8 cellular contexts compared by ENCODE assay signal in genomic region chr12:12562585-12563245, GRCh38. TPM values are rescaled to one million over a fixed set of nuclear protein-coding genes. Genes with fewer than 3 reads are reported as not detected.
DNase-seq lines count a peak whose midpoint lies in the region; ATAC-seq and TF ChIP-seq lines count a peak whose summit lies in the region.

Gene DUSP16 (minus strand): TSS chr12:12562863. CDS start chr12:12521098, 41,765 bp downstream.

- H3K36me3 ChIP-seq in Panc1 (ENCODE audit: control insufficient read depth, insufficient read depth, low read length) = peaks cover 3% of the 10 kb centered on the region; the same call in 1 of the 2 replicates
- H3K36me3 ChIP-seq in mucosa of stomach (ENCODE audit: control insufficient read depth, insufficient read depth, low read length) = no peaks in the 10 kb centered on the region

- H3K4me1 ChIP-seq in Panc1 (ENCODE audit: control insufficient read depth, insufficient read depth, low read length) (peaks cover 15% of the 10 kb centered on the region), mucosa of stomach (ENCODE audit: control insufficient read depth, insufficient read depth, low read length) (peaks cover 16% of the 10 kb centered on the region)

- H3K9ac ChIP-seq in mucosa of stomach (ENCODE audit: low read length) = peak within 1 kb of the TSS; percentile 99

- 0 out of 2 replicates have a peak, but pooled peaks have one; percentile 9 for TF ChIP-seq CTCF in Panc1 (IDR thresholded peaks at IDR 0.05)

- peaks cover 5% of the 10 kb centered on the region for H3K27me3 Mint-ChIP-seq in IgD-negative memory B cell

- ATAC-seq in GM21529 (IDR thresholded peaks at IDR 0.05; ENCODE audit: unreplicated experiment) = peak; percentile 69
- ATAC-seq in Panc1 = peak; percentile 96
- peak; percentile 92 for ATAC-seq in esophagus mucosa

- no TSS peak for BruUV-seq in Panc1 (replicated peaks; lab: Mats Ljungman, UMichigan)

- H3K27me3 ChIP-seq in Panc1 (ENCODE audit: control insufficient read depth, insufficient read depth, low read length) = no peaks in the 10 kb centered on the region
- no peaks in the 10 kb centered on the region for H3K27me3 ChIP-seq in mucosa of stomach (ENCODE audit: control insufficient read depth, insufficient read depth, low read length)

- H3K9me3 ChIP-seq in Panc1 (ENCODE audit: control insufficient read depth, insufficient read depth, low read depth, low read length) (no peaks in the 10 kb centered on the region), mucosa of stomach (ENCODE audit: control insufficient read depth, low read length) (no peaks in the 10 kb centered on the region)

- H3K4me1 Mint-ChIP-seq in IgD-negative memory B cell = peaks cover 7 to 14% (median 10%) of the 10 kb centered on the region in 3 donors

- H3K9me3 Mint-ChIP-seq in IgD-negative memory B cell = peaks cover 0 to 1% (median 0%) of the 10 kb centered on the region in 3 donors

- peak within 1 kb of the TSS; percentile 93 to 95 (median 94) for H3K27ac Mint-ChIP-seq in IgD-negative memory B cell

- intact Hi-C loops in Panc1 (cut with micrococcal nuclease; ENCODE audit: unreplicated experiment) = no loop called here

- in situ Hi-C loops in Panc1 (cut with HindIII; ENCODE audit: low pct_unique_long_range_greater_than_20kb, low sequenced_read_pairs) = no loop called here

- H3K4me3 ChIP-seq in Panc1 (ENCODE audit: low read depth in 2 of 2, low read length in 2 of 2) = peak within 1 kb of the TSS; percentile 69 to 78
- peak within 1 kb of the TSS; percentile 73 for H3K4me3 ChIP-seq in mucosa of stomach (ENCODE audit: low read length)

- H3K27ac ChIP-seq in Panc1 (ENCODE audit: low read length) = peak within 1 kb of the TSS; percentile 86

- CTCF ChIA-PET in Panc1 (lab: Charles Lee) = no interaction called here

- DNase-seq in DMS53 treated with DMSO at 0.1 percent for 48 hours (lab: John Stamatoyannopoulos, UW; ENCODE audit: unreplicated experiment) = peak; percentile 98
- DNase-seq in Panc1 (ENCODE audit: low read depth, low spot score) = peak; percentile 90
- peak; percentile 78 to 86 for DNase-seq in activated T-cell treated with anti-CD3 and anti-CD28 coated beads, Interleukin-2, amount 50 U/mL, for 48 hours
- DNase-seq in stimulated activated CD8-positive, alpha-beta memory T cell treated with anti-CD3 and anti-CD28 coated beads, Interleukin-7, amount 100 ng/mL, for 24 hours (ENCODE audit: low read depth) = peak; percentile 31

- H3K36me3 Mint-ChIP-seq in IgD-negative memory B cell = peaks cover 2% of the 10 kb centered on the region

- POLR2A ChIA-PET in Panc1 (lab: Charles Lee) = interaction anchor here (0.5 to 1.2 kb wide), 3 partner anchors 42 to 172 kb away, joined by 4 to 12 read pairs (median 6); no protein-coding TSS in a partner anchor

- peak within 1 kb of the TSS; percentile 88 to 96 (median 94) for H3K4me3 Mint-ChIP-seq in IgD-negative memory B cell

RNA-seq across cellular contexts. Expression of gene DUSP16, which starts in this region (rescaled TPM):
- 0.30 TPM for polyA plus RNA-seq in IgD-negative memory B cell
- total RNA-seq in Panc1 (2021; ENCODE audit: unreplicated experiment) (12.9 TPM), esophagus mucosa (22.3 TPM)
- polyA plus RNA-seq in Panc1 (2012; ENCODE audit: insufficient read length) = 5.4 TPM

Comparison
In these comparisons a context has a peak if more than half of its experiments do, and no peak if none do; other contexts are left out.
1. Peak in every context shown above with its lines: DNase-seq, ATAC-seq, H3K4me3 ChIP-seq and H3K27ac ChIP-seq.
2. DNase-seq: peak in every context shown above with its lines; median percentile 98 in DMS53 treated with DMSO at 0.1 percent for 48 hours; 90 in Panc1; 82 in activated T-cell treated with anti-CD3 and anti-CD28 coated beads, Interleukin-2, amount 50 U/mL, for 48 hours; 31 in stimulated activated CD8-positive, alpha-beta memory T cell treated with anti-CD3 and anti-CD28 coated beads, Interleukin-7, amount 100 ng/mL, for 24 hours.